11 cellular contexts compared by ENCODE assay signal in the genomic region with DNA sequence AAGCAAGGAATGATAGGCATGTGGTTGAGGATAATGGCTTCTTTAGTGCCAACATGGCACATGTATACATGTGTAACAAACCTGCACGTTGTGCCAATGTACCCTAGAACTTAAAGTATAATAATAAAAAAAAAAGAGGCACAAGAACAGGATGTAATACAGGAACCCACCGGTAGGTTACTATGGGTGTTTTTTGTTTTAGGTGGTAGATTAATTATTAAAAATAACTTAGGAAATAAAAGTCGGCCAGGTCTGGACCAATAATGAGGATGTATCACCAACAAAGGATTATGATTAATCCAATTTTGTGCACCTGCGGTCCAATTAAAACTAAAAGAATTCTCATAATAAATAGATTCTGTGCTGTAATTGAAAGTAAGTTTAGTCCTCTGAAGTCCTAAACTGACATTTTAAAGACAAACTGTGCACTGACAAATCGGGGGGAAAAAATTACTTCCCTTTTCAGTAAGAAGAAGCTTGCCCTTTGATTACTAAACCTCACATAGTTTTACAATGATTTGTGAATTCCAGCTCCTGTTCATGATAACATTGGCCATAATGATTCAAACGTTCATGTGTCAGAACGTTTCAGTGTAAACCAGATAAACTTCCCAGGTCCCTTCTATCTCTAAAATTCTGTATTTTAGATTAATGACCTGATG.
A peak's percentile ranks its signal among the peaks of the same experiment; 100 is the strongest.
DNase-seq lines count a peak whose midpoint lies in the region; ATAC-seq, FAIRE-seq and TF ChIP-seq lines count a peak whose summit lies in the region.
"Had no signal": no experiment of that assay in that cellular context is flagged by ENCODE, and none has a peak within 500 bp of the region (broad histone marks: within the 10 kb centered on the region; RNA-seq: fewer than 3 reads in every experiment).

No MANE protein-coding gene starts in this region.

- WGBS in H1 (ENCODE audit: extremely low coverage in 1 of 2, insufficient coverage in 1 of 2, insufficient read length in 1 of 2, insufficient replicate concordance in 2 of 2, low coverage in 1 of 2, low lambda C conversion rate in 2 of 2, missing lambda C conversion rate in 1 of 2), 2 experiments, result 82% methylated on average over 7 of the region's 7 CpGs; no CpG with 5 or more reads in 1 of the 2 experiments

- no peak overlapping the region for H2BK15ac ChIP-seq in H1 (ENCODE audit: low read length)

- H3K4me3 ChIP-seq in OCI-LY7 (ENCODE audit: low read depth, low read length, poor library complexity, severe bottlenecking), result peak overlapping the region; percentile 57
- no peak overlapping the region for H3K4me3 ChIP-seq in H1 (ENCODE audit: extremely low read depth in 1 of 4, insufficient read depth in 2 of 4, low read depth in 3 of 4, low read length in 4 of 4)

- peaks cover 34% of the 10 kb centered on the region for H3K4me1 ChIP-seq in OCI-LY7 (ENCODE audit: insufficient read depth, low read length, poor library complexity, severe bottlenecking)
- H3K4me1 ChIP-seq in H1 (replicated peaks in 1 of 4; ENCODE audit: control insufficient read depth in 3 of 4, insufficient read depth in 4 of 4, low read length in 3 of 4), result no peaks in the 10 kb centered on the region

- H3K79me2 ChIP-seq in OCI-LY7 (ENCODE audit: insufficient read depth, low read depth, low read length) (no peaks in the 10 kb centered on the region), H1 (ENCODE audit: control insufficient read depth in 1 of 2, insufficient read depth in 2 of 2, low read length in 2 of 2) (no peaks in the 10 kb centered on the region)

- no peaks in the 10 kb centered on the region for H3K9me2 ChIP-seq in OCI-LY7 (ENCODE audit: insufficient read depth, low read length)

- H3K27ac Mint-ChIP-seq in activated CD4-positive, alpha-beta T cell treated with anti-CD3 and anti-CD28 coated beads, Interleukin-2, amount 10 ng/mL, durations not matched to agents 7 days and 5 days, result peak overlapping the region; percentile 82
- peak overlapping the region; percentile 73 for H3K27ac Mint-ChIP-seq in stimulated activated naive CD8-positive, alpha-beta T cell treated with anti-CD3 and anti-CD28 coated beads, Interleukin-15, Interleukin-2, amounts not matched to agents 100 ng/mL and 50 ng/mL, for 24 hours

- H3K4me2 ChIP-seq in OCI-LY7 (ENCODE audit: low read length), result peak overlapping the region; percentile 55
- H3K4me2 ChIP-seq in H1 (ENCODE audit: insufficient read depth in 1 of 2, low read depth in 2 of 2, low read length in 2 of 2), result no peak overlapping the region

- no peak overlapping the region for H4K5ac ChIP-seq in H1 (ENCODE audit: insufficient read length, low read depth, low read length)

- TF ChIP-seq RAD21 in H1 (IDR thresholded peaks at IDR 0.05 in 1 of 2, conservative IDR thresholded peaks at IDR 0.05 in 1 of 2; ENCODE audit: low read depth in 2 of 2, low read length in 2 of 2), result no peak

- H3K9me3 Mint-ChIP-seq in activated CD4-positive, alpha-beta T cell treated with anti-CD3 and anti-CD28 coated beads, Interleukin-2, amount 10 ng/mL, durations not matched to agents 7 days and 5 days, result no peaks in the 10 kb centered on the region
- no peaks in the 10 kb centered on the region for H3K9me3 Mint-ChIP-seq in stimulated activated naive CD8-positive, alpha-beta T cell treated with anti-CD3 and anti-CD28 coated beads, Interleukin-15, Interleukin-2, amounts not matched to agents 100 ng/mL and 50 ng/mL, for 24 hours

- intact Hi-C loops in OCI-LY7 (cut with micrococcal nuclease; ENCODE audit: unreplicated experiment), result no loop called here

- peak overlapping the region; percentile 59 for H3K56ac ChIP-seq in H1 (replicated peaks; ENCODE audit: insufficient read length, low read depth, low read length)

- no peaks in the 10 kb centered on the region for H3K9me3 ChIP-seq in OCI-LY7 (ENCODE audit: low read length)
- H3K9me3 ChIP-seq in H1 (ENCODE audit: insufficient read depth in 2 of 2, low read depth in 1 of 2, low read length in 1 of 2), result no peaks in the 10 kb centered on the region

- no peaks in the 10 kb centered on the region for H3K36me3 ChIP-seq in OCI-LY7 (ENCODE audit: insufficient read depth, low read length)
- no peaks in the 10 kb centered on the region for H3K36me3 ChIP-seq in H1 (ENCODE audit: control insufficient read depth in 2 of 4, insufficient read depth in 4 of 4, low read length in 3 of 4)

- H4K20me1 ChIP-seq in OCI-LY7 (ENCODE audit: insufficient read depth, low read length) (no peaks in the 10 kb centered on the region), H1 (replicated peaks in 1 of 2; ENCODE audit: control insufficient read depth in 1 of 2, insufficient read depth in 2 of 2, low read length in 2 of 2) (no peaks in the 10 kb centered on the region)

- no peak for ATAC-seq in GM18519 (IDR thresholded peaks at IDR 0.05; ENCODE audit: low FRiP score, unreplicated experiment)
- ATAC-seq in GM19395 (IDR thresholded peaks at IDR 0.05; ENCODE audit: unreplicated experiment), result no peak
- ATAC-seq: Right ventricle myocardium inferior had no signal

- CTCF ChIA-PET in activated CD4-positive, alpha-beta T cell treated with anti-CD3 and anti-CD28 coated beads, Interleukin-2, amount 10 ng/mL, durations not matched to agents 7 days and 5 days (lab: Charles Lee), result interaction anchor here (0.6 to 1.3 kb wide), 5 partner anchors 11 to 141 kb away, joined by 3 to 7 read pairs (median 4); no protein-coding TSS in a partner anchor
- CTCF ChIA-PET in OCI-LY7 (lab: Charles Lee; ENCODE audit: unreplicated experiment), result no interaction called here
- CTCF ChIA-PET in H1 (lab: Charles Lee; ENCODE audit: partially characterized antibody), result interaction anchor here (1.3 kb wide), 2 partner anchors 9 to 54 kb away, joined by 4 read pairs; no protein-coding TSS in a partner anchor

- no peak for TF ChIP-seq EP300 in H1 (IDR thresholded peaks at IDR 0.05; ENCODE audit: borderline replicate concordance in 1 of 2, low read depth in 2 of 2, low read length in 2 of 2)

- no peak overlapping the region for H4K8ac ChIP-seq in H1 (ENCODE audit: extremely low read depth, insufficient read depth, low read length)

- no peaks in the 10 kb centered on the region for H3K79me1 ChIP-seq in H1 (ENCODE audit: low read depth, low read length)

- no peak overlapping the region for H2BK20ac ChIP-seq in H1 (ENCODE audit: low read length)

- H4K91ac ChIP-seq in H1 (replicated peaks; ENCODE audit: insufficient read length, low read length), result no peak overlapping the region

- no peak for FAIRE-seq in H1 (lab: Jason Lieb, UNC)

- no TSS peak for BruUV-seq in OCI-LY7 (replicated peaks; lab: Mats Ljungman, UMichigan)

- H2AK5ac ChIP-seq in H1 (ENCODE audit: low read depth, low read length), result no peak overlapping the region

- peaks cover 23% of the 10 kb centered on the region for H3K4me1 Mint-ChIP-seq in activated CD4-positive, alpha-beta T cell treated with anti-CD3 and anti-CD28 coated beads, Interleukin-2, amount 10 ng/mL, durations not matched to agents 7 days and 5 days
- peaks cover 30% of the 10 kb centered on the region for H3K4me1 Mint-ChIP-seq in stimulated activated naive CD8-positive, alpha-beta T cell treated with anti-CD3 and anti-CD28 coated beads, Interleukin-15, Interleukin-2, amounts not matched to agents 100 ng/mL and 50 ng/mL, for 24 hours (ENCODE audit: low read depth)

- peak overlapping the region; percentile 68 for H3K4me3 Mint-ChIP-seq in activated CD4-positive, alpha-beta T cell treated with anti-CD3 and anti-CD28 coated beads, Interleukin-2, amount 10 ng/mL, durations not matched to agents 7 days and 5 days
- peak overlapping the region; percentile 75 for H3K4me3 Mint-ChIP-seq in stimulated activated naive CD8-positive, alpha-beta T cell treated with anti-CD3 and anti-CD28 coated beads, Interleukin-15, Interleukin-2, amounts not matched to agents 100 ng/mL and 50 ng/mL, for 24 hours

- no peak overlapping the region for H3K14ac ChIP-seq in H1 (ENCODE audit: insufficient read length)

- TF ChIP-seq POLR2A in H1 (IDR thresholded peaks at IDR 0.05; ENCODE audit: control extremely low read depth in 1 of 2, low read depth in 2 of 2, low read length in 2 of 2), result no peak

- H3K27ac ChIP-seq in OCI-LY7 (ENCODE audit: low read depth, low read length, poor library complexity, severe bottlenecking), result no peak overlapping the region
- no peak overlapping the region for H3K27ac ChIP-seq in H1 (ENCODE audit: low read depth, low read length)
- H3K27ac ChIP-seq: C4-2B had no signal

- H3K23ac ChIP-seq in H1 (ENCODE audit: insufficient read length), result no peak overlapping the region

- H3K23me2 ChIP-seq in H1 (ENCODE audit: low read depth, low read length), result no peaks in the 10 kb centered on the region

- no peak overlapping the region for H2BK120ac ChIP-seq in H1 (replicated peaks; ENCODE audit: low read depth, low read length)

- no peaks in the 10 kb centered on the region for H3K27me3 ChIP-seq in H1 (replicated peaks in 1 of 4; ENCODE audit: control insufficient read depth in 3 of 4, extremely low read depth in 1 of 4, insufficient read depth in 3 of 4, low read length in 3 of 4)

- no peak overlapping the region for H3K18ac ChIP-seq in H1 (ENCODE audit: extremely low read depth, low read length)

- POLR2A ChIA-PET in activated CD4-positive, alpha-beta T cell treated with anti-CD3 and anti-CD28 coated beads, Interleukin-2, amount 10 ng/mL, durations not matched to agents 7 days and 5 days (lab: Charles Lee), result no interaction called here
- POLR2A ChIA-PET in OCI-LY7 (lab: Charles Lee) (no interaction called here), H1 (lab: Charles Lee; ENCODE audit: partially characterized antibody) (no interaction called here)

- no peak overlapping the region for H3K9ac ChIP-seq in H1 (replicated peaks in 1 of 4; ENCODE audit: extremely low read depth in 1 of 4, low read depth in 3 of 4, low read length in 3 of 4)

- H2BK5ac ChIP-seq in H1 (ENCODE audit: low read depth, low read length), result no peak overlapping the region

- no peak overlapping the region for H3K4ac ChIP-seq in H1 (replicated peaks; ENCODE audit: insufficient read length, low read depth, low read length)

- H3K27me3 Mint-ChIP-seq in activated CD4-positive, alpha-beta T cell treated with anti-CD3 and anti-CD28 coated beads, Interleukin-2, amount 10 ng/mL, durations not matched to agents 7 days and 5 days, result peaks cover 29% of the 10 kb centered on the region
- peaks cover 29% of the 10 kb centered on the region for H3K27me3 Mint-ChIP-seq in stimulated activated naive CD8-positive, alpha-beta T cell treated with anti-CD3 and anti-CD28 coated beads, Interleukin-15, Interleukin-2, amounts not matched to agents 100 ng/mL and 50 ng/mL, for 24 hours

- TF ChIP-seq CTCF in OCI-LY7 (conservative IDR thresholded peaks at IDR 0.05; ENCODE audit: low read length), result peak; percentile 64
- no peak for TF ChIP-seq CTCF in H1 (IDR thresholded peaks at IDR 0.05; ENCODE audit: control extremely low read depth in 1 of 3, insufficient read depth in 1 of 3, low read depth in 1 of 3, low read length in 3 of 3)

- no peak for DNase-seq in activated CD4-positive, alpha-beta T cell treated with anti-CD3 and anti-CD28 coated beads, Interleukin-2, amount 10 ng/mL, durations not matched to agents 7 days and 5 days
- DNase-seq in activated CD4-positive, alpha-beta T cell treated with anti-CD3 and anti-CD28 coated beads, Interleukin-2, amount 50 U/mL, for 48 hours, result no peak
- DNase-seq in OCI-LY7 (ENCODE audit: low spot score) (peak; percentile 46), H1 (ENCODE audit: low read depth in 1 of 2, low spot score in 2 of 2) (no peak), T1000 (lab: John Stamatoyannopoulos, UW) (no peak)
- DNase-seq: effector CD4-positive, alpha-beta T cell had no signal

- no peaks in the 10 kb centered on the region for H3K36me3 Mint-ChIP-seq in activated CD4-positive, alpha-beta T cell treated with anti-CD3 and anti-CD28 coated beads, Interleukin-2, amount 10 ng/mL, durations not matched to agents 7 days and 5 days (ENCODE audit: low read depth)
- no peaks in the 10 kb centered on the region for H3K36me3 Mint-ChIP-seq in stimulated activated naive CD8-positive, alpha-beta T cell treated with anti-CD3 and anti-CD28 coated beads, Interleukin-15, Interleukin-2, amounts not matched to agents 100 ng/mL and 50 ng/mL, for 24 hours (ENCODE audit: low read depth)

- peak overlapping the region; percentile 94 for H2AFZ ChIP-seq in OCI-LY7 (ENCODE audit: low read length)
- H2AFZ ChIP-seq in H1 (ENCODE audit: low read length), result no peak overlapping the region

- H2BK12ac ChIP-seq in H1 (ENCODE audit: low read depth, low read length), result no peak overlapping the region
